Comparison of ENCODE assay signal across 13 cellular contexts in genomic region chr15:69304176-69304533, GRCh38. TPM values are rescaled to one million over a fixed set of nuclear protein-coding genes. Genes with fewer than 3 reads are reported as not detected.
DNase-seq lines count a peak whose midpoint lies in the region; ATAC-seq and TF ChIP-seq lines count a peak whose summit lies in the region.
"Had no signal": no experiment of that assay in that cellular context is flagged by ENCODE, and none has a peak within 500 bp of the region (broad histone marks: within the 10 kb centered on the region; RNA-seq: fewer than 3 reads in every experiment).

No MANE protein-coding gene starts in this region.

- H3K4me3 ChIP-seq in AG10803 (ENCODE audit: low read length) (no peak overlapping the region), cardiac fibroblast (replicated peaks in 1 of 2; ENCODE audit: low read depth in 2 of 2, low read length in 2 of 2) (no peak overlapping the region), HAP-1 (no peak overlapping the region)
- H3K4me3 ChIP-seq: body of pancreas, GM23338, heart left ventricle had no signal

- DNase-seq in AG10803 (ENCODE audit: low read depth) (peak; percentile 87), MV-4-11 (lab: John Stamatoyannopoulos, UW) (peak; percentile 73), cardiac fibroblast (ENCODE audit: low read depth in 2 of 2) (peak; percentile 84 to 94), myocyte (ENCODE audit: low read depth) (peak; percentile 75), iPS-NIHi11 (ENCODE audit: low spot score) (no peak), HAP-1 (ENCODE audit: low spot score in 2 of 2) (no peak)
- DNase-seq: CD8-positive, alpha-beta T cell; heart left ventricle; NCI-H2029 treated with DMSO at 0.1 percent for 48 hours had no signal

- H3K36me3 ChIP-seq in HAP-1 (replicated peaks), result no peaks in the 10 kb centered on the region
- H3K36me3 ChIP-seq: heart left ventricle had no signal

- no peaks in the 10 kb centered on the region; the same call in 1 of the 2 replicates for H3K27me3 ChIP-seq in HAP-1 (ENCODE audit: low read depth)
- H3K27me3 ChIP-seq: body of pancreas had no signal

- TF ChIP-seq CTCF in AG10803 (conservative IDR thresholded peaks at IDR 0.05; ENCODE audit: low read length), result no peak
- TF ChIP-seq CTCF in cardiac fibroblast (IDR thresholded peaks at IDR 0.05; ENCODE audit: low read depth, low read length), result no peak

- no peak for ATAC-seq in HG03432 (IDR thresholded peaks at IDR 0.05; ENCODE audit: unreplicated experiment)
- ATAC-seq in HG03280 (IDR thresholded peaks at IDR 0.05; ENCODE audit: unreplicated experiment), result no peak
- ATAC-seq: body of pancreas; CD8-positive, alpha-beta T cell; GM23338; heart left ventricle had no signal

- no peaks in the 10 kb centered on the region for H3K9me3 ChIP-seq in HAP-1
- H3K9me3 ChIP-seq: body of pancreas, heart left ventricle had no signal

- H3K4me1 ChIP-seq in HAP-1, result peaks cover 8% of the 10 kb centered on the region

- in situ Hi-C loops in HAP-1 (cut with MboI; ENCODE audit: low sequenced_read_pairs), result no loop called here

RNA-seq across cellular contexts. Expression of gene PAQR5, which starts 5.4 kb away (rescaled TPM):
- total RNA-seq in myocyte, result 8.5 and 9.4 TPM in 2 replicates
- 10.5 TPM for polyA plus RNA-seq in myocyte (2012)
- total RNA-seq: CD8-positive, alpha-beta T cell had no signal

Comparison
In these comparisons a context has a peak if more than half of its experiments do, and no peak if none do; other contexts are left out.
1. DNase-seq: peak in AG10803 (single experiment), MV-4-11 (single experiment), cardiac fibroblast (2 of 2) and myocyte (single experiment); none in iPS-NIHi11 (single experiment) and HAP-1 (0 of 2).